In the genomic region with DNA sequence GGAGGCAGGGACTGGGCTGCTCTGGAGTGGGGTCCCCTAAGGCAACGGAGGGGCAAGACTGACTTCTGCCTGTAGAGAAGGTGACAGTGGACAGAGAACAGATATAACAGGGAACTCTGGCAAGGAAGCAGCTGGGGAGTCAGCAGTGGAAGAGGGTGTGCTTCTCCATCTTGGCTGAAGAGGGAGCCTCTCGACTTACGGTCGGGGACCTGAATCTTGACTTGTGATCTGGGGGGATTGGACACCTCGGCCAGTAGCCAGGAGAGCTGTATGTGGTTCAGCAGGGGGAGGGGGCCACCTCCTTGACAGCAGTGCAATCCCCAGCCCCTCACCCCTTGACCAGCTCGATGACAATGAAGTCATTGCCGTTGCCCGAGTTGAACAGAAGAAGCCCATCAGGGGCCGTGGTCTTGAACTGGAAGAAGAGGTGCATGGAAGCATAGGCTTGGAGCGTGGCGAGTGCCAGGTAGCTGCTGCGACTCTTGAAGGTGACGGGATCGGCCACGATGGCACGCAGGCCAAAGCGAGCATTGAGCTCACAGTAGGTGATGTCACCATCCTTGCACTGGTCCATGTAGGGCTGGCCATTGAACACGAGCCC, we compare ENCODE assay signal across 1 cellular context.
TF ChIP-seq lines count a peak whose summit lies in the region.

No MANE protein-coding gene starts in this region.

TF ChIP-seq in H1, 55 proteins besides CTCF, POLR2A, EP300 and RAD21:
- TF ChIP-seq, protein P1, sequence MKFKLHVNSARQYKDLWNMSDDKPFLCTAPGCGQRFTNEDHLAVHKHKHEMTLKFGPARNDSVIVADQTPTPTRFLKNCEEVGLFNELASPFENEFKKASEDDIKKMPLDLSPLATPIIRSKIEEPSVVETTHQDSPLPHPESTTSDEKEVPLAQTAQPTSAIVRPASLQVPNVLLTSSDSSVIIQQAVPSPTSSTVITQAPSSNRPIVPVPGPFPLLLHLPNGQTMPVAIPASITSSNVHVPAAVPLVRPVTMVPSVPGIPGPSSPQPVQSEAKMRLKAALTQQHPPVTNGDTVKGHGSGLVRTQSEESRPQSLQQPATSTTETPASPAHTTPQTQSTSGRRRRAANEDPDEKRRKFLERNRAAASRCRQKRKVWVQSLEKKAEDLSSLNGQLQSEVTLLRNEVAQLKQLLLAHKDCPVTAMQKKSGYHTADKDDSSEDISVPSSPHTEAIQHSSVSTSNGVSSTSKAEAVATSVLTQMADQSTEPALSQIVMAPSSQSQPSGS (IDR thresholded peaks at IDR 0.05; ENCODE audit: low read length), result no peak
- no peak for TF ChIP-seq POU5F1 (IDR thresholded peaks at IDR 0.05; ENCODE audit: low read depth, low read length)
- TF ChIP-seq SIRT6 (IDR thresholded peaks at IDR 0.05; ENCODE audit: low read length), result no peak
- no peak for TF ChIP-seq GABPA (IDR thresholded peaks at IDR 0.05; ENCODE audit: borderline replicate concordance, insufficient read depth, low read length)
- TF ChIP-seq NANOG (IDR thresholded peaks at IDR 0.05; ENCODE audit: insufficient read depth, low read depth, low read length, poor library complexity, severe bottlenecking), result no peak
- TF ChIP-seq CBX5 (IDR thresholded peaks at IDR 0.05; ENCODE audit: low read depth, low read length), result no peak
- TF ChIP-seq JUND (IDR thresholded peaks at IDR 0.05; ENCODE audit: low read length), result no peak
- TF ChIP-seq KDM5A (IDR thresholded peaks at IDR 0.05; ENCODE audit: low read length), result no peak
- TF ChIP-seq TEAD4 (IDR thresholded peaks at IDR 0.05; ENCODE audit: low read depth, low read length), result no peak
- TF ChIP-seq ASH2L (IDR thresholded peaks at IDR 0.05; ENCODE audit: low read length), result no peak
- TF ChIP-seq, protein P2, sequence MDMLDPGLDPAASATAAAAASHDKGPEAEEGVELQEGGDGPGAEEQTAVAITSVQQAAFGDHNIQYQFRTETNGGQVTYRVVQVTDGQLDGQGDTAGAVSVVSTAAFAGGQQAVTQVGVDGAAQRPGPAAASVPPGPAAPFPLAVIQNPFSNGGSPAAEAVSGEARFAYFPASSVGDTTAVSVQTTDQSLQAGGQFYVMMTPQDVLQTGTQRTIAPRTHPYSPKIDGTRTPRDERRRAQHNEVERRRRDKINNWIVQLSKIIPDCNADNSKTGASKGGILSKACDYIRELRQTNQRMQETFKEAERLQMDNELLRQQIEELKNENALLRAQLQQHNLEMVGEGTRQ (IDR thresholded peaks at IDR 0.05; ENCODE audit: low read length), result no peak
